8 cellular contexts compared by ENCODE assay signal in genomic region chr11:7621554-7621953, GRCh38. TPM values are rescaled to one million over a fixed set of nuclear protein-coding genes. Genes with fewer than 3 reads are reported as not detected.
"Had no signal": no experiment of that assay in that cellular context is flagged by ENCODE, and none has a peak within 500 bp of the region (broad histone marks: within the 10 kb centered on the region; RNA-seq: fewer than 3 reads in every experiment).

No MANE protein-coding gene starts in this region.

- ATAC-seq: HCT116, K562 had no signal

- H3K9me3 Mint-ChIP-seq: HFFc6 had no signal

- H3K4me3 ChIP-seq: HAP-1, K562 had no signal

- H3K4me3 Mint-ChIP-seq: HFFc6 had no signal

- H3K27ac ChIP-seq: HL-60 had no signal

- H3K27ac Mint-ChIP-seq: HFFc6 had no signal

- DNase-seq: GOT3, HFFc6, IMR-90 had no signal

- H3K36me3 ChIP-seq: HAP-1 had no signal

RNA-seq across cellular contexts. Expression of gene CYB5R2, which starts 51.7 kb away (rescaled TPM):
- total RNA-seq: H4 had no signal
